ENCODE assay signal across 10 cellular contexts in the genomic region with DNA sequence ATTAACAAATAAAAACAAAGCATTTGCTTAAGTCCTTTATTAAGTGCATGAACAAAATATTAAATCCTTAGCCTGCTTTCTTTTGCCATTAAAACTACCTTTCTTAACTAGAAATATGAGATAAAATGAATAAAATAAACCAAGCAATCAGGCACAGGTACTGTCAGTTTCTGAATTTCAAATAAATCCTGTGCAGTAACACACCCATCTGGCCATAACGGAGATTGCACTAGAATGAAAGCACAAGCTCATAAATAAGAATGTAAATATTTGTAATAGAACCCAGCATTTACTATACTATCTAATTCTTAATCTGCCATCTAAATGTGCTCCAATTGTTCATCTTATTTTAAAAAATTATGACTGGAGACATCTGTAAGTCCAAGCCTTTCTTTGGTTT.
DNase-seq lines count a peak whose midpoint lies in the region; TF ChIP-seq lines count a peak whose summit lies in the region.
"Had no signal": no experiment of that assay in that cellular context is flagged by ENCODE, and none has a peak within 500 bp of the region (broad histone marks: within the 10 kb centered on the region; RNA-seq: fewer than 3 reads in every experiment).

No MANE protein-coding gene starts in this region.

- H3K36me3 ChIP-seq in parathyroid adenoma (ENCODE audit: control insufficient read depth, insufficient read depth, low read length) = no peaks in the 10 kb centered on the region
- H3K36me3 ChIP-seq: adrenal gland had no signal

- no peaks in the 10 kb centered on the region for H3K27me3 ChIP-seq in parathyroid adenoma (ENCODE audit: control insufficient read depth, insufficient read depth, low read length)
- H3K27me3 ChIP-seq: adrenal gland had no signal

- no peak overlapping the region for H3K9ac ChIP-seq in parathyroid adenoma

- peak overlapping the region; percentile 30 for H2AFZ ChIP-seq in parathyroid adenoma

- H3K27ac ChIP-seq in parathyroid adenoma = no peak overlapping the region
- H3K27ac ChIP-seq: adrenal gland had no signal

- DNase-seq in NCI-H82 (lab: John Stamatoyannopoulos, UW) (peak; percentile 15), NCI-H82 treated with DMSO at 0.1 percent for 48 hours (lab: John Stamatoyannopoulos, UW; ENCODE audit: unreplicated experiment) (no peak), NCI-H1694 (lab: John Stamatoyannopoulos, UW) (peak; percentile 21), cerebellar cortex (ENCODE audit: low spot score) (peak; percentile 20), LoVo (ENCODE audit: low spot score) (no peak)
- no peak for DNase-seq in activated T-cell treated with anti-CD3 and anti-CD28 coated beads, Interleukin-2, amount 50 U/mL, for 1 hour
- no peak for DNase-seq in central memory CD4-positive, alpha-beta T cell
- DNase-seq: adrenal gland had no signal

- no peak overlapping the region for H3K4me3 ChIP-seq in parathyroid adenoma (ENCODE audit: low read depth, low read length)
- H3K4me3 ChIP-seq: adrenal gland had no signal

- H3K79me2 ChIP-seq in parathyroid adenoma = no peaks in the 10 kb centered on the region

- H3K4me1 ChIP-seq in parathyroid adenoma = peaks cover 12% of the 10 kb centered on the region
- H3K4me1 ChIP-seq: Caco-2 had no signal

- TF ChIP-seq CTCF in parathyroid adenoma (IDR thresholded peaks at IDR 0.05) = peak; percentile 24

- H3K4me2 ChIP-seq in parathyroid adenoma (ENCODE audit: low read length) = no peak overlapping the region

- no peaks in the 10 kb centered on the region for H3K9me3 ChIP-seq in parathyroid adenoma (ENCODE audit: control insufficient read depth, low read length)
- H3K9me3 ChIP-seq: adrenal gland, Caco-2 had no signal

Comparison
In these comparisons a context has a peak if more than half of its experiments do, and no peak if none do; other contexts are left out.
1. DNase-seq: peak in NCI-H82 (single experiment), NCI-H1694 (single experiment) and cerebellar cortex (single experiment); none in NCI-H82 treated with DMSO at 0.1 percent for 48 hours (single experiment), activated T-cell treated with anti-CD3 and anti-CD28 coated beads, Interleukin-2, amount 50 U/mL, for 1 hour (single experiment), central memory CD4-positive, alpha-beta T cell (single experiment) and LoVo (single experiment).